28 cellular contexts compared by ENCODE assay signal in genomic region chr3:147846854-147847453, GRCh38.
"Had no signal": no experiment of that assay in that cellular context is flagged by ENCODE, and none has a peak within 500 bp of the region (broad histone marks: within the 10 kb centered on the region; RNA-seq: fewer than 3 reads in every experiment).

No MANE protein-coding gene starts in this region.

- H3K36me3 ChIP-seq: gastrocnemius medialis, left lung, neutrophil, pancreas, right lobe of liver, suprapubic skin, transverse colon, upper lobe of right lung, uterus had no signal

- H3K9me3 ChIP-seq: gastrocnemius medialis, left lung, neutrophil, right lobe of liver, suprapubic skin, transverse colon, upper lobe of right lung, uterus had no signal

- H3K4me3 Mint-ChIP-seq: effector memory CD8-positive, alpha-beta T cell; naive thymus-derived CD8-positive, alpha-beta T cell; nephron progenitor cell; stimulated activated naive CD8-positive, alpha-beta T cell treated with anti-CD3 and anti-CD28 coated beads, Interleukin-15, amount 100 ng/mL, for 72 hours had no signal

- H3K27me3 ChIP-seq: gastrocnemius medialis, left lung, neutrophil, pancreas, right lobe of liver, suprapubic skin, transverse colon, upper lobe of right lung, uterus had no signal

- H3K27ac ChIP-seq: coronary artery, epithelial cell of prostate, gastrocnemius medialis, left lung, neutrophil, pancreas, right lobe of liver, suprapubic skin, transverse colon, upper lobe of right lung, uterus had no signal

- H3K4me1 ChIP-seq: gastrocnemius medialis, left lung, pancreas, right lobe of liver, suprapubic skin, upper lobe of right lung, uterus had no signal

- H3K27me3 Mint-ChIP-seq: effector memory CD8-positive, alpha-beta T cell; naive thymus-derived CD8-positive, alpha-beta T cell; progenitor cell of endocrine pancreas; stimulated activated naive CD8-positive, alpha-beta T cell treated with anti-CD3 and anti-CD28 coated beads, Interleukin-15, amount 100 ng/mL, for 72 hours had no signal

- DNase-seq: dermis blood vessel endothelial cell; effector memory CD8-positive, alpha-beta T cell; foreskin fibroblast; gastrocnemius medialis; head of caudate nucleus; kidney; left lung; mesenchymal stem cell; midbrain; naive thymus-derived CD8-positive, alpha-beta T cell; nephron progenitor cell; pancreas; right lobe of liver; small intestine; stimulated activated CD4-positive, alpha-beta T cell treated with anti-CD3 and anti-CD28 coated beads, Interleukin-15, amount 100 ng/mL, for 24 hours; stimulated activated CD4-positive, alpha-beta T cell treated with anti-CD3 and anti-CD28 coated beads, Interleukin-4, amount 100 ng/mL, for 1 hour; stimulated activated CD8-positive, alpha-beta memory T cell treated with anti-CD3 and anti-CD28 coated beads, Interleukin-4, amount 100 ng/mL, for 48 hours; stimulated activated naive CD4-positive, alpha-beta T cell; stimulated activated naive CD8-positive, alpha-beta T cell treated with anti-CD3 and anti-CD28 coated beads, Interleukin-15, amount 100 ng/mL, for 72 hours; transverse colon; upper lobe of right lung; uterus had no signal

- H3K4me1 Mint-ChIP-seq: naive thymus-derived CD8-positive, alpha-beta T cell; nephron progenitor cell; stimulated activated naive CD8-positive, alpha-beta T cell treated with anti-CD3 and anti-CD28 coated beads, Interleukin-15, amount 100 ng/mL, for 72 hours had no signal

- H3K9me3 Mint-ChIP-seq: nephron progenitor cell had no signal

- ATAC-seq: effector memory CD8-positive, alpha-beta T cell; esophagus mucosa; gastrocnemius medialis; left lung; naive thymus-derived CD8-positive, alpha-beta T cell; pancreas; right lobe of liver; stimulated activated naive CD8-positive, alpha-beta T cell treated with anti-CD3 and anti-CD28 coated beads, Interleukin-15, amount 100 ng/mL, for 72 hours; upper lobe of right lung had no signal

- H3K36me3 Mint-ChIP-seq: naive thymus-derived CD8-positive, alpha-beta T cell had no signal

- H3K27ac Mint-ChIP-seq: effector memory CD8-positive, alpha-beta T cell; naive thymus-derived CD8-positive, alpha-beta T cell; nephron progenitor cell; progenitor cell of endocrine pancreas; stimulated activated naive CD8-positive, alpha-beta T cell treated with anti-CD3 and anti-CD28 coated beads, Interleukin-15, amount 100 ng/mL, for 72 hours had no signal

- H3K4me3 ChIP-seq: coronary artery, gastrocnemius medialis, left lung, pancreas, right lobe of liver, suprapubic skin, transverse colon, upper lobe of right lung, uterus had no signal
